ENCODE assay signal across 11 cellular contexts in genomic region chr1:161595583-161595982, GRCh38. TPM values are rescaled to one million over a fixed set of nuclear protein-coding genes. Genes with fewer than 3 reads are reported as not detected.
DNase-seq lines count a peak whose midpoint lies in the region; ATAC-seq and TF ChIP-seq lines count a peak whose summit lies in the region.
"Not testable (repeated sequence)": the region's sequence is repeated elsewhere in the genome, so short reads cannot be mapped to it uniquely, and the experiment has no call there.
"Had no signal": no experiment of that assay in that cellular context is flagged by ENCODE, and none has a peak within 500 bp of the region (broad histone marks: within the 10 kb centered on the region; RNA-seq: fewer than 3 reads in every experiment).

No MANE protein-coding gene starts in this region.

- H2BK5ac ChIP-seq in mesenchymal stem cell (ENCODE audit: low read depth, low read length, poor library complexity, severe bottlenecking); neuronal stem cell (ENCODE audit: low read length): not testable (repeated sequence)

- not testable (repeated sequence) for H3K14ac ChIP-seq in mesenchymal stem cell (ENCODE audit: low read length in 2 of 2); neuronal stem cell (ENCODE audit: low read length)

- H3K9me3 ChIP-seq in PC-3 (ENCODE audit: low read length); left ventricle myocardium inferior (replicated peaks); mesenchymal stem cell (ENCODE audit: control insufficient read depth, low read length); neuronal stem cell (replicated peaks in 1 of 2; ENCODE audit: control insufficient read depth in 2 of 2, insufficient read depth in 1 of 2, low read depth in 1 of 2, low read length in 2 of 2): not testable (repeated sequence)

- not testable (repeated sequence) for H3K9me3 Mint-ChIP-seq in chondrocyte (ENCODE audit: low read depth)

- peak overlapping the region; percentile 80 for H3K27ac Mint-ChIP-seq in chondrocyte (ENCODE audit: unreplicated experiment)

- H4K8ac ChIP-seq in mesenchymal stem cell (ENCODE audit: low read length); neuronal stem cell (ENCODE audit: low read depth, low read length): not testable (repeated sequence)

- not testable (repeated sequence) for H3F3A ChIP-seq in PC-3 (ENCODE audit: low read length, unreplicated experiment)

- H3K23ac ChIP-seq in mesenchymal stem cell (ENCODE audit: low read length in 2 of 2); neuronal stem cell (ENCODE audit: low read depth, low read length, poor library complexity): not testable (repeated sequence)

- not testable (repeated sequence) for H3K36me3 ChIP-seq in PC-3 (ENCODE audit: low read depth, low read length); left ventricle myocardium inferior; mesenchymal stem cell (ENCODE audit: control insufficient read depth in 1 of 2, insufficient read depth in 2 of 2, low read depth in 1 of 2, low read length in 2 of 2); neuronal stem cell (replicated peaks in 1 of 2; ENCODE audit: control insufficient read depth in 2 of 2, insufficient read depth in 2 of 2, low read length in 2 of 2)

- H3K4me1 ChIP-seq in PC-3 (ENCODE audit: insufficient read depth, low read length): peaks cover 14% of the 10 kb centered on the region
- not testable (repeated sequence) for H3K4me1 ChIP-seq in left ventricle myocardium inferior; mesenchymal stem cell (ENCODE audit: control insufficient read depth, insufficient read depth, low read depth, low read length); neuronal stem cell (ENCODE audit: control insufficient read depth in 2 of 2, insufficient read depth in 1 of 2, low read depth in 1 of 2, low read length in 2 of 2)

- not testable (repeated sequence) for H3K36me3 Mint-ChIP-seq in chondrocyte (ENCODE audit: low read depth)

- H3K4me3 ChIP-seq in PC-3 (ENCODE audit: low read length); left ventricle myocardium inferior; mesenchymal stem cell (ENCODE audit: insufficient read depth in 1 of 2, low read depth in 1 of 2, low read length in 2 of 2); neuronal stem cell (ENCODE audit: low read length in 2 of 2): not testable (repeated sequence)

- H3K79me1 ChIP-seq in mesenchymal stem cell (replicated peaks; ENCODE audit: low read length, poor library complexity, severe bottlenecking); neuronal stem cell (ENCODE audit: low read depth, low read length): not testable (repeated sequence)

- not testable (repeated sequence) for BruUV-seq in PC-3 (replicated peaks; lab: Mats Ljungman, UMichigan)

- not testable (repeated sequence) for H2AK5ac ChIP-seq in mesenchymal stem cell (ENCODE audit: low read length, severe bottlenecking); neuronal stem cell (ENCODE audit: low read depth, low read length)

- not testable (repeated sequence) for H3K27me3 ChIP-seq in PC-3 (ENCODE audit: low read length); left ventricle myocardium inferior (ENCODE audit: low read depth); mesenchymal stem cell (ENCODE audit: control insufficient read depth in 1 of 2, insufficient read depth in 1 of 2, low read length in 2 of 2); neuronal stem cell (ENCODE audit: control insufficient read depth in 3 of 3, insufficient read depth in 3 of 3, low read depth in 1 of 3, low read length in 3 of 3)

- not testable (repeated sequence) for H3K9me2 ChIP-seq in PC-3 (replicated peaks; ENCODE audit: low read length)

- H2BK12ac ChIP-seq in mesenchymal stem cell (ENCODE audit: low read length in 2 of 2); neuronal stem cell (ENCODE audit: low read length): not testable (repeated sequence)

- peak overlapping the region in 1 of 2 experiments; percentile 73 for H3K4ac ChIP-seq in mesenchymal stem cell (ENCODE audit: low read depth in 1 of 2, low read length in 2 of 2)
- H3K4ac ChIP-seq in neuronal stem cell (ENCODE audit: low read length): not testable (repeated sequence)

- H3K4me3 Mint-ChIP-seq in chondrocyte (ENCODE audit: unreplicated experiment): not testable (repeated sequence)

- H3K27me3 Mint-ChIP-seq in chondrocyte (ENCODE audit: low read depth): not testable (repeated sequence)

- intact Hi-C loops in PC-3 (cut with micrococcal nuclease); left ventricle myocardium inferior (cut with micrococcal nuclease): not testable (repeated sequence)

- POLR2A ChIA-PET in PC-3 (lab: Charles Lee; ENCODE audit: unreplicated experiment): not testable (repeated sequence)

- TF ChIP-seq CTCF in PC-3 (conservative IDR thresholded peaks at IDR 0.05; ENCODE audit: low read depth, low read length); chondrocyte (IDR thresholded peaks at IDR 0.05); left ventricle myocardium inferior (IDR thresholded peaks at IDR 0.05; ENCODE audit: borderline replicate concordance): not testable (repeated sequence)

- no CpG with 5 or more reads among the region's 2 CpGs for WGBS in mesenchymal stem cell
- no CpG with 5 or more reads among the region's 2 CpGs for WGBS in neuronal stem cell (ENCODE audit: extremely low coverage in 2 of 2, insufficient read length in 2 of 2, insufficient replicate concordance in 1 of 2), 2 donors

- H3K9ac ChIP-seq in PC-3 (ENCODE audit: low read length): 0 out of 2 replicates have a peak overlapping the region, but pooled peaks have one; percentile 38
- H3K9ac ChIP-seq in mesenchymal stem cell (ENCODE audit: low read length); neuronal stem cell (ENCODE audit: low read depth, low read length, poor library complexity): not testable (repeated sequence)

- H2BK120ac ChIP-seq in mesenchymal stem cell (ENCODE audit: low read depth, low read length); neuronal stem cell (ENCODE audit: low read depth, low read length): not testable (repeated sequence)

- H3K27ac ChIP-seq in PC-3 (ENCODE audit: low read length) (peak overlapping the region; percentile 69), left ventricle myocardium inferior (replicated peaks) (peak overlapping the region; percentile 38), neuronal stem cell (replicated peaks; ENCODE audit: low read length) (peak overlapping the region; percentile 36), temporal lobe (ENCODE audit: low read depth, low read length) (peak overlapping the region; percentile 27)
- H3K27ac ChIP-seq in mesenchymal stem cell (ENCODE audit: low read length, poor library complexity, severe bottlenecking): not testable (repeated sequence)

- peaks cover 11% of the 10 kb centered on the region for H3K4me1 Mint-ChIP-seq in chondrocyte (ENCODE audit: low read depth)

- H2BK15ac ChIP-seq in mesenchymal stem cell (ENCODE audit: low read depth, poor library complexity, severe bottlenecking); neuronal stem cell (ENCODE audit: low read length): not testable (repeated sequence)

- CTCF ChIA-PET in PC-3 (lab: Charles Lee): not testable (repeated sequence)

- peak; percentile 0 for DNase-seq in HCEC 1CT
- DNase-seq in PC-3: peak; percentile 12
- not testable (repeated sequence) for DNase-seq in chondrocyte (ENCODE audit: low spot score); left ventricle myocardium inferior; neuronal stem cell (ENCODE audit: low spot score)
- peak; percentile 53 for DNase-seq in mesenchymal stem cell

- peak overlapping the region in 1 of 2 experiments; percentile 94 for H3K18ac ChIP-seq in mesenchymal stem cell (ENCODE audit: low read depth in 1 of 2, low read length in 2 of 2)
- not testable (repeated sequence) for H3K18ac ChIP-seq in neuronal stem cell (ENCODE audit: low read length)

- H3K4me2 ChIP-seq in PC-3 (ENCODE audit: low read length); mesenchymal stem cell (ENCODE audit: low read length, poor library complexity, severe bottlenecking); neuronal stem cell (ENCODE audit: insufficient read depth, low read length, poor library complexity, severe bottlenecking): not testable (repeated sequence)

- H3K79me2 ChIP-seq in PC-3 (ENCODE audit: low read length): not testable (repeated sequence)

- peak; percentile 16 for ATAC-seq in PC-3

- not testable (repeated sequence) for H4K20me1 ChIP-seq in PC-3 (ENCODE audit: low read length)

- peak overlapping the region; percentile 10 for H2AFZ ChIP-seq in PC-3 (ENCODE audit: low read length)
- not testable (repeated sequence) for H2AFZ ChIP-seq in mesenchymal stem cell (ENCODE audit: low read depth, low read length); neuronal stem cell (ENCODE audit: low read length)

- H4K91ac ChIP-seq in mesenchymal stem cell (ENCODE audit: low read length); neuronal stem cell (ENCODE audit: low read depth, low read length, poor library complexity): not testable (repeated sequence)

RNA-seq across cellular contexts. Expression of gene FCGR3B, which starts 35.4 kb away (rescaled TPM):
- total RNA-seq in PC-3 (2014; rRNA removed) (not detected in 2 replicates), chondrocyte (not detected in 3 replicates), left ventricle myocardium inferior (1.5 TPM), temporal lobe (0.25 TPM)
- not detected for polyA plus RNA-seq in mesenchymal stem cell (2013, experiment 1 of 2)
- not detected for polyA plus RNA-seq in mesenchymal stem cell (2013, experiment 2 of 2)
- polyA plus RNA-seq in neuronal stem cell (2013, experiment 1 of 2): not detected
- polyA plus RNA-seq in neuronal stem cell (2013, experiment 2 of 2): not detected
- total RNA-seq: CD4-positive, alpha-beta memory T cell; H9; SJSA1 had no signal
- polyA plus RNA-seq: A549; CD4-positive, alpha-beta memory T cell had no signal

RNA-seq across cellular contexts. Expression of gene FCGR3A, which starts 46.0 kb away (rescaled TPM):
- total RNA-seq in PC-3 (2014; rRNA removed) (not detected in 2 replicates), chondrocyte (not detected in 3 replicates), left ventricle myocardium inferior (15.0 TPM), temporal lobe (2.5 TPM)
- polyA plus RNA-seq in mesenchymal stem cell (2013, experiment 1 of 2): not detected
- polyA plus RNA-seq in mesenchymal stem cell (2013, experiment 2 of 2): not detected
- not detected for polyA plus RNA-seq in neuronal stem cell (2013, experiment 1 of 2)
- polyA plus RNA-seq in neuronal stem cell (2013, experiment 2 of 2): not detected
- total RNA-seq: H9, SJSA1 had no signal
- polyA plus RNA-seq: A549 had no signal
